In the genomic region with DNA sequence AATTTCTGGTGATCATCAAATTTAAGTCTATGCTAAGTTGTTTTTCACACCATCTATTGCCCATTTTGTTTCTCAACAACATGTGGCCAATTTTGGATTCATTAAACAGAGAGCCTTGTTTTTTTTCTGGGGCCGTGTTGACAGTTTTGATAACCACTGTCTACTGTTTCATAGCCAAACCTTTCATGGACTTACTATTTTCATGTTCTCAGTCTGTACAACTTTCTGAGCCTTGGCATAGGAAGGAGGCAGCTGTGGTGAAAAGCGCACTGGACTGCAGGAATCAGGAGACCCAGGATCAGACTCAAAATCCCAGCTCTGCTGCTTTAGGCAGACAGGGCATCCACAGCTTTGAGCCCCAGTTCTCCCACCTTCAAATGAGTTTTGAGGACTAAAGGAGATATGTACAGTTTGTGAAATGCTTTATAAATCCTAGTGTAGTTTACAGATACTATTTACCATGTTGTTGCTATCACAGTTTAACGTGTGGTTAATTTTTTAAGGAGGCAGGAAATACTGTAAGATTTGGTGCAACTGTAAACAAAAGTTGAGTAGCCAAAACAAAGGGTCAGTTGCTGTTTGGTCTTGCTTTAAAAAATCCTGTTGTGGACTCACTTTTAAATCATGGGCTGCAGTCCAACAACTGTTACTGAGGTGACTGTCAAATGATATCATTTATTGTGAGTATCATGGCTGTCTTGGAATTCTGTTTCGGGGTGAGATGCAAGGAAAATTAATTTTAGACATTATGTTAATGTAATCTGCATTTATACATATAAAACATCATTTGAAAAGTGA, we compare ENCODE assay signal across 13 cellular contexts. TPM values are rescaled to one million over a fixed set of nuclear protein-coding genes. Genes with fewer than 3 reads are reported as not detected.
DNase-seq lines count a peak whose midpoint lies in the region; FAIRE-seq and TF ChIP-seq lines count a peak whose summit lies in the region.
"Had no signal": no experiment of that assay in that cellular context is flagged by ENCODE, and none has a peak within 500 bp of the region (broad histone marks: within the 10 kb centered on the region; RNA-seq: fewer than 3 reads in every experiment).

No MANE protein-coding gene starts in this region.

- H3K9me2 ChIP-seq in OCI-LY1 (ENCODE audit: low read depth, low read length) = no peaks in the 10 kb centered on the region

- DNase-seq in CD8-positive, alpha-beta memory T cell = no peak
- DNase-seq in fibroblast of lung (ENCODE audit: low read depth in 2 of 2) (no peak), progenitor cell of endocrine pancreas (ENCODE audit: low spot score, unreplicated experiment) (no peak), kidney (no peak), breast epithelium (ENCODE audit: low spot score in 2 of 2) (no peak), RWPE1 (ENCODE audit: low spot score) (no peak), ACHN (no peak)
- DNase-seq: activated CD8-positive, alpha-beta memory T cell treated with anti-CD3 and anti-CD28 coated beads, Interleukin-2, amount 50 U/mL, for 48 hours; endodermal cell; lower lobe of right lung; NCI-H1436 treated with DMSO at 0.1 percent for 48 hours; stimulated activated CD4-positive, alpha-beta T cell treated with anti-CD3 and anti-CD28 coated beads, Interleukin-4, amount 100 ng/mL, for 24 hours had no signal

- H4K20me1 ChIP-seq in OCI-LY1 (ENCODE audit: insufficient read depth, low read length) = no peaks in the 10 kb centered on the region
- peaks cover 2% of the 10 kb centered on the region for H4K20me1 ChIP-seq in fibroblast of lung (ENCODE audit: control insufficient read depth, extremely low read depth, insufficient read depth, low read length)

- H3F3A ChIP-seq in OCI-LY1 (ENCODE audit: insufficient read depth, low read length) = no peaks in the 10 kb centered on the region

- peak overlapping the region; percentile 49 to 93 (median 75) for H3K27ac Mint-ChIP-seq in CD8-positive, alpha-beta memory T cell
- no peak overlapping the region for H3K27ac Mint-ChIP-seq in progenitor cell of endocrine pancreas
- H3K27ac Mint-ChIP-seq: endodermal cell had no signal

- peaks cover 59 to 75% (median 59%) of the 10 kb centered on the region in 3 donors for H3K4me1 Mint-ChIP-seq in CD8-positive, alpha-beta memory T cell
- H3K4me1 Mint-ChIP-seq in progenitor cell of endocrine pancreas (ENCODE audit: low read depth) = peaks cover 25% of the 10 kb centered on the region

- H3K36me3 ChIP-seq in CD8-positive, alpha-beta memory T cell (ENCODE audit: insufficient read depth, low read length) = no peaks in the 10 kb centered on the region
- H3K36me3 ChIP-seq in OCI-LY1 (ENCODE audit: insufficient read depth, low read length) = peaks cover 4% of the 10 kb centered on the region; the same call in 1 of the 2 replicates
- no peaks in the 10 kb centered on the region for H3K36me3 ChIP-seq in fibroblast of lung (ENCODE audit: control insufficient read depth, insufficient read depth, low read length)
- H3K36me3 ChIP-seq in kidney (ENCODE audit: control insufficient read depth in 1 of 2, insufficient read depth in 2 of 2, low read length in 2 of 2) = no peaks in the 10 kb centered on the region
- no peaks in the 10 kb centered on the region for H3K36me3 ChIP-seq in breast epithelium

- H3K4me2 ChIP-seq in OCI-LY1 (ENCODE audit: low read length) = peak overlapping the region; percentile 68
- peak overlapping the region; percentile 49 for H3K4me2 ChIP-seq in fibroblast of lung (ENCODE audit: extremely low read depth, insufficient read depth, low read length)

- FAIRE-seq in kidney (lab: Jason Lieb, UNC) = no peak

- peak overlapping the region; percentile 83; the same call in 1 of the 2 replicates for H3K9ac ChIP-seq in OCI-LY1 (ENCODE audit: low read length)
- no peak overlapping the region for H3K9ac ChIP-seq in fibroblast of lung (ENCODE audit: insufficient read depth, low read length)
- no peak overlapping the region for H3K9ac ChIP-seq in kidney (ENCODE audit: low read length in 2 of 2)

- no peaks in the 10 kb centered on the region for H3K9me3 Mint-ChIP-seq in CD8-positive, alpha-beta memory T cell
- H3K9me3 Mint-ChIP-seq in progenitor cell of endocrine pancreas (ENCODE audit: low read depth) = no peaks in the 10 kb centered on the region
- H3K9me3 Mint-ChIP-seq: endodermal cell had no signal

- peaks cover 0 to 15% (median 0%) of the 10 kb centered on the region in 3 donors for H3K36me3 Mint-ChIP-seq in CD8-positive, alpha-beta memory T cell
- H3K36me3 Mint-ChIP-seq in progenitor cell of endocrine pancreas (ENCODE audit: insufficient read depth) = no peaks in the 10 kb centered on the region

- no peaks in the 10 kb centered on the region for H3K27me3 ChIP-seq in CD8-positive, alpha-beta memory T cell (ENCODE audit: insufficient read depth, low read length, poor library complexity, severe bottlenecking)
- H3K27me3 ChIP-seq in OCI-LY1 (ENCODE audit: insufficient read depth, low read length) = no peaks in the 10 kb centered on the region
- no peaks in the 10 kb centered on the region for H3K27me3 ChIP-seq in fibroblast of lung (ENCODE audit: control insufficient read depth, insufficient read depth, low read length)
- H3K27me3 ChIP-seq in breast epithelium = no peaks in the 10 kb centered on the region

- H2AFZ ChIP-seq in OCI-LY1 (ENCODE audit: low read length) (no peak overlapping the region), fibroblast of lung (ENCODE audit: low read length) (no peak overlapping the region)

- CTCF ChIA-PET in CD8-positive, alpha-beta memory T cell (lab: Charles Lee) = no interaction called here
- CTCF ChIA-PET in RWPE1 (lab: Yijun Ruan, JAX) = no interaction called here

- no peak overlapping the region for H3K4me3 ChIP-seq in CD8-positive, alpha-beta memory T cell (ENCODE audit: low read length)
- peak overlapping the region; percentile 77 for H3K4me3 ChIP-seq in OCI-LY1 (ENCODE audit: low read depth, low read length, poor library complexity, severe bottlenecking)
- peak overlapping the region in 1 of 4 experiments; percentile 8 for H3K4me3 ChIP-seq in fibroblast of lung (replicated peaks in 1 of 4; ENCODE audit: control extremely low read depth in 1 of 4, insufficient read depth in 1 of 4, low read depth in 3 of 4, low read length in 4 of 4)
- peak overlapping the region in 1 of 2 donors; percentile 1 for H3K4me3 ChIP-seq in kidney (ENCODE audit: low read length in 2 of 2)
- no peak overlapping the region for H3K4me3 ChIP-seq in breast epithelium
- H3K4me3 ChIP-seq: lower lobe of right lung had no signal

- in situ Hi-C loops in ACHN (cut with HindIII; ENCODE audit: low pct_ligation_motif_present, low pct_unique_long_range_greater_than_20kb, low sequenced_read_pairs) = no loop called here

- no peaks in the 10 kb centered on the region for H3K27me3 Mint-ChIP-seq in CD8-positive, alpha-beta memory T cell
- peaks cover 8% of the 10 kb centered on the region for H3K27me3 Mint-ChIP-seq in progenitor cell of endocrine pancreas

- H3K9me3 ChIP-seq in CD8-positive, alpha-beta memory T cell (ENCODE audit: low read length) = no peaks in the 10 kb centered on the region
- no peaks in the 10 kb centered on the region for H3K9me3 ChIP-seq in OCI-LY1 (ENCODE audit: low read length)
- H3K9me3 ChIP-seq in fibroblast of lung (ENCODE audit: control insufficient read depth, insufficient read depth, low read depth, low read length) = no peaks in the 10 kb centered on the region
- no peaks in the 10 kb centered on the region for H3K9me3 ChIP-seq in kidney (ENCODE audit: control insufficient read depth in 1 of 2, low read length in 2 of 2)
- H3K9me3 ChIP-seq in breast epithelium = no peaks in the 10 kb centered on the region
- H3K9me3 ChIP-seq: lower lobe of right lung had no signal

- H3K4me3 Mint-ChIP-seq in CD8-positive, alpha-beta memory T cell = peak overlapping the region; percentile 12 to 91 (median 76)
- H3K4me3 Mint-ChIP-seq in progenitor cell of endocrine pancreas (ENCODE audit: low read depth) = peak overlapping the region; percentile 84
- H3K4me3 Mint-ChIP-seq: endodermal cell had no signal

- H3K79me2 ChIP-seq in OCI-LY1 (ENCODE audit: insufficient read depth, low read length) = peaks cover 66% of the 10 kb centered on the region
- H3K79me2 ChIP-seq in fibroblast of lung (ENCODE audit: control insufficient read depth, insufficient read depth, low read length) = peaks cover 25% of the 10 kb centered on the region

- no peak for TF ChIP-seq POLR2A in breast epithelium (IDR thresholded peaks at IDR 0.05)

- peak overlapping the region; percentile 54 for H3K27ac ChIP-seq in CD8-positive, alpha-beta memory T cell (ENCODE audit: low read depth, low read length)
- H3K27ac ChIP-seq in OCI-LY1 (ENCODE audit: low read depth, low read length, poor library complexity, severe bottlenecking) (peak overlapping the region; percentile 54), fibroblast of lung (ENCODE audit: insufficient read depth, low read length) (no peak overlapping the region), kidney (ENCODE audit: low read depth in 2 of 2, low read length in 2 of 2) (no peak overlapping the region), breast epithelium (no peak overlapping the region), RWPE1 (no peak overlapping the region)
- H3K27ac ChIP-seq: lower lobe of right lung had no signal

- peaks cover 53% of the 10 kb centered on the region for H3K4me1 ChIP-seq in CD8-positive, alpha-beta memory T cell (ENCODE audit: insufficient read depth, low read length)
- H3K4me1 ChIP-seq in OCI-LY1 (ENCODE audit: insufficient read depth, low read length, severe bottlenecking) (peaks cover 53% of the 10 kb centered on the region), fibroblast of lung (ENCODE audit: control insufficient read depth, extremely low read depth, insufficient read depth, low read length) (peaks cover 4% of the 10 kb centered on the region), kidney (ENCODE audit: control insufficient read depth in 1 of 2, insufficient read depth in 1 of 2, low read depth in 1 of 2, low read length in 2 of 2) (peaks cover 25 to 32% of the 10 kb centered on the region in 2 donors), breast epithelium (peaks cover 4 to 11% of the 10 kb centered on the region in 2 donors)

- intact Hi-C loops in kidney (cut with DNase I) (no loop called here), breast epithelium (cut with DNase I; ENCODE audit: low total_unique reads) (no loop called here)

- TF ChIP-seq CTCF in OCI-LY1 (IDR thresholded peaks at IDR 0.05; ENCODE audit: low read length) = no peak
- no peak for TF ChIP-seq CTCF in fibroblast of lung (conservative IDR thresholded peaks at IDR 0.05 in 1 of 2, IDR thresholded peaks at IDR 0.05 in 1 of 2; ENCODE audit: low read depth in 1 of 2, low read length in 2 of 2)
- no peak for TF ChIP-seq CTCF in progenitor cell of endocrine pancreas (IDR thresholded peaks at IDR 0.05; ENCODE audit: unreplicated experiment)
- no peak for TF ChIP-seq CTCF in kidney (IDR thresholded peaks at IDR 0.05; ENCODE audit: borderline replicate concordance, extremely low read depth, insufficient read depth)
- TF ChIP-seq CTCF in breast epithelium (IDR thresholded peaks at IDR 0.05) = no peak
- TF ChIP-seq CTCF in RWPE1 (conservative IDR thresholded peaks at IDR 0.05; ENCODE audit: low read depth) = no peak

- POLR2A ChIA-PET in CD8-positive, alpha-beta memory T cell (lab: Charles Lee) = interaction anchor here (1.6 kb wide), 1 partner anchor 186 kb away, joined by 3 read pairs; the partner anchor contains the start of gene RSRP1
- POLR2A ChIA-PET in RWPE1 (lab: Yijun Ruan, JAX; ENCODE audit: low non-redundant PET) = no interaction called here

RNA-seq across cellular contexts. Expression of gene MACO1, which starts 2.9 kb away (rescaled TPM):
- 10 to 100 TPM; 14.7 to 15.6 TPM for total RNA-seq in CD8-positive, alpha-beta memory T cell
- 7.5 TPM for polyA plus RNA-seq in CD8-positive, alpha-beta memory T cell
- total RNA-seq in fibroblast of lung (16.9 and 17.5 TPM in 2 replicates), progenitor cell of endocrine pancreas (31.2 and 31.5 TPM in 2 replicates), kidney (19.3 TPM), breast epithelium (10 to 100 TPM; 15.0 to 24.0 (median 17.7) TPM)
- polyA plus RNA-seq in fibroblast of lung (12.4 and 14.2 TPM in 2 replicates), kidney (ENCODE audit: insufficient read depth, low read depth, low replicate concordance) (12.1 TPM)
- polyA plus RNA-seq in fibroblast of lung (2012) = 11.1 and 12.0 TPM in 2 replicates
- polyA minus RNA-seq in fibroblast of lung (ENCODE audit: low replicate concordance) = 0.48 and 1.9 TPM in 2 replicates

RNA-seq across cellular contexts. Expression of gene RHCE, which starts 13.0 kb away (rescaled TPM):
- under 1 TPM; 0.26 to 0.33 TPM for total RNA-seq in CD8-positive, alpha-beta memory T cell
- 0.18 TPM for polyA plus RNA-seq in CD8-positive, alpha-beta memory T cell
- total RNA-seq in fibroblast of lung = 0.26 and 0.50 TPM in 2 replicates
- polyA plus RNA-seq in fibroblast of lung = 0.38 and 1.2 TPM in 2 replicates
- polyA plus RNA-seq in fibroblast of lung (2012) = 0.48 and 1.5 TPM in 2 replicates
- polyA minus RNA-seq in fibroblast of lung (ENCODE audit: low replicate concordance) = not detected in 2 replicates
- not detected in 2 replicates for total RNA-seq in progenitor cell of endocrine pancreas
- 0.44 TPM for total RNA-seq in kidney
- 1.3 TPM for polyA plus RNA-seq in kidney (ENCODE audit: insufficient read depth, low read depth, low replicate concordance)
- under 1 TPM in 2 of 3 donors, not detected in 1; 0.32 to 0.66 TPM for total RNA-seq in breast epithelium

Comparison
In these comparisons a context has a peak if more than half of its experiments do, and no peak if none do; other contexts are left out.
1. H3K27ac ChIP-seq: peak in CD8-positive, alpha-beta memory T cell (single experiment) and OCI-LY1 (single experiment); none in fibroblast of lung (single experiment), kidney (0 of 2), breast epithelium (0 of 2) and RWPE1 (single experiment).